In genomic region chr6:35309611-35310264, GRCh38 we compare ENCODE assay signal across 17 cellular contexts. TPM values are rescaled to one million over a fixed set of nuclear protein-coding genes. Genes with fewer than 3 reads are reported as not detected.
DNase-seq lines count a peak whose midpoint lies in the region; ATAC-seq, FAIRE-seq and TF ChIP-seq lines count a peak whose summit lies in the region.
"Had no signal": no experiment of that assay in that cellular context is flagged by ENCODE, and none has a peak within 500 bp of the region (broad histone marks: within the 10 kb centered on the region; RNA-seq: fewer than 3 reads in every experiment).

No MANE protein-coding gene starts in this region.

- CTCF ChIA-PET in GM12878 (lab: Yijun Ruan, JAX) = interaction anchor here (0.7 to 1.7 kb wide), 5 partner anchors 12 to 156 kb away, joined by 3 to 7 read pairs (median 3); no protein-coding TSS in a partner anchor

- no peak for ATAC-seq in GM12878
- ATAC-seq in omental fat pad (ENCODE audit: low FRiP score) = no peak
- ATAC-seq in HG03175 (IDR thresholded peaks at IDR 0.05; ENCODE audit: unreplicated experiment) = no peak
- ATAC-seq in mucosa of descending colon = no peak
- ATAC-seq: sciatic nerve had no signal

- H4K91ac ChIP-seq in neuronal stem cell (ENCODE audit: low read depth, low read length, poor library complexity) = no peak overlapping the region

- H3K36me3 Mint-ChIP-seq in T-helper 2 cell treated with Interferon-gamma antibody and Interleukin-4, amounts not matched to agents 5 μg/mL and 100 μg/mL, for 36 hours (ENCODE audit: low read depth) = peaks cover 71% of the 10 kb centered on the region

- POLR2A ChIA-PET in GM12878 (lab: Charles Lee) = interaction anchor here (0.6 to 2.2 kb wide), 5 partner anchors 9 to 21 kb away, joined by 3 to 7 read pairs (median 3); partner anchors contain the start of gene DEF6

- no peak overlapping the region for H2BK15ac ChIP-seq in neuronal stem cell (ENCODE audit: low read length)

- no peak overlapping the region for H2BK5ac ChIP-seq in neuronal stem cell (ENCODE audit: low read length)

- H3K4ac ChIP-seq in neuronal stem cell (ENCODE audit: low read length) = no peak overlapping the region

- in situ Hi-C loops in GM12878 (cut with MboI) = no loop called here

- H2BK120ac ChIP-seq in neuronal stem cell (ENCODE audit: low read depth, low read length) = peak overlapping the region; percentile 16

- DNase-seq in T-helper 2 cell treated with Interferon-gamma antibody and Interleukin-4, amounts not matched to agents 5 μg/mL and 100 μg/mL, for 36 hours (ENCODE audit: low spot score) = no peak
- DNase-seq in T-helper 2 cell (no peak), Peyer's patch (peak in 1 of 3 donors; percentile 44), GM12878 (ENCODE audit: low read depth, low spot score) (no peak), neuronal stem cell (ENCODE audit: low spot score) (no peak), omental fat pad (ENCODE audit: low spot score) (no peak), mucosa of descending colon (no peak)
- DNase-seq: 8988T, amniotic stem cell, HCEC 1CT, NCI-H187 treated with DMSO at 0.1 percent for 48 hours, upper lobe of left lung had no signal

- peak overlapping the region; percentile 8 for H3K23ac ChIP-seq in neuronal stem cell (ENCODE audit: low read depth, low read length, poor library complexity)

- H3K4me2 ChIP-seq in GM12878 (ENCODE audit: control insufficient read depth, insufficient read depth) (no peak overlapping the region), neuronal stem cell (ENCODE audit: insufficient read depth, low read length, poor library complexity, severe bottlenecking) (no peak overlapping the region)

- FAIRE-seq in GM12878 (lab: Jason Lieb, UNC) = no peak
- FAIRE-seq: GM12891, TTC549 had no signal

- H3K27me3 ChIP-seq in Peyer's patch (no peaks in the 10 kb centered on the region), GM12878 (replicated peaks in 1 of 2; ENCODE audit: control insufficient read depth in 2 of 2, insufficient read depth in 2 of 2, low read length in 1 of 2) (no peaks in the 10 kb centered on the region), neuronal stem cell (ENCODE audit: control insufficient read depth in 3 of 3, insufficient read depth in 3 of 3, low read depth in 1 of 3, low read length in 3 of 3) (peaks cover 0 to 17% (median 0%) of the 10 kb centered on the region in 3 experiments)
- H3K27me3 ChIP-seq: upper lobe of left lung had no signal

- peaks cover 68% of the 10 kb centered on the region for H3K4me1 Mint-ChIP-seq in T-helper 2 cell treated with Interferon-gamma antibody and Interleukin-4, amounts not matched to agents 5 μg/mL and 100 μg/mL, for 36 hours (ENCODE audit: low read depth)

- no peak for TF ChIP-seq POLR2A in Peyer's patch (IDR thresholded peaks at IDR 0.05)
- TF ChIP-seq POLR2A in GM12878 (IDR thresholded peaks at IDR 0.05; ENCODE audit: low read depth, low read length) = peak; percentile 14

- no peak overlapping the region for H3K9ac ChIP-seq in GM12878 (ENCODE audit: control insufficient read depth, insufficient read depth, low read length)
- H3K9ac ChIP-seq in neuronal stem cell (ENCODE audit: low read depth, low read length, poor library complexity) = no peak overlapping the region

- no peak overlapping the region for H2AK5ac ChIP-seq in neuronal stem cell (ENCODE audit: low read depth, low read length)

- H3K79me2 ChIP-seq in GM12878 (ENCODE audit: control insufficient read depth, insufficient read depth, low read length) = peaks cover 3% of the 10 kb centered on the region; the same call in 1 of the 2 replicates

- peak overlapping the region; percentile 70 to 84 (median 79) for H3K27ac ChIP-seq in Peyer's patch
- peak overlapping the region; percentile 23; the same call in 1 of the 2 replicates for H3K27ac ChIP-seq in GM12878 (ENCODE audit: control insufficient read depth, insufficient read depth)
- no peak overlapping the region for H3K27ac ChIP-seq in neuronal stem cell (replicated peaks; ENCODE audit: low read length)

- no peak overlapping the region for H3K14ac ChIP-seq in neuronal stem cell (ENCODE audit: low read length)

- H3K4me3 Mint-ChIP-seq in T-helper 2 cell treated with Interferon-gamma antibody and Interleukin-4, amounts not matched to agents 5 μg/mL and 100 μg/mL, for 36 hours = peak overlapping the region; percentile 73

- no peaks in the 10 kb centered on the region for H4K20me1 ChIP-seq in GM12878 (ENCODE audit: control insufficient read depth, insufficient read depth)

- no peaks in the 10 kb centered on the region for H3K9me3 Mint-ChIP-seq in T-helper 2 cell treated with Interferon-gamma antibody and Interleukin-4, amounts not matched to agents 5 μg/mL and 100 μg/mL, for 36 hours

- H4K8ac ChIP-seq in neuronal stem cell (ENCODE audit: low read depth, low read length) = no peak overlapping the region

- 94% methylated on average over 9 of the region's 9 CpGs for WGBS in GM12878 (ENCODE audit: insufficient coverage, insufficient replicate concordance, low lambda C conversion rate, missing lambda C conversion rate)
- WGBS in neuronal stem cell (ENCODE audit: extremely low coverage in 2 of 2, insufficient read length in 2 of 2, insufficient replicate concordance in 1 of 2), 2 donors = no CpG with 5 or more reads among the region's 9 CpGs

- H2BK12ac ChIP-seq in neuronal stem cell (ENCODE audit: low read length) = no peak overlapping the region

- H3K36me3 ChIP-seq in Peyer's patch (peaks cover 0 to 5% (median 0%) of the 10 kb centered on the region in 3 donors), GM12878 (ENCODE audit: control insufficient read depth in 2 of 2, insufficient read depth in 2 of 2, low read length in 1 of 2) (peaks cover 2 to 9% of the 10 kb centered on the region in 2 experiments; a peak in 2 of 4 replicates), neuronal stem cell (replicated peaks in 1 of 2; ENCODE audit: control insufficient read depth in 2 of 2, insufficient read depth in 2 of 2, low read length in 2 of 2) (no peaks in the 10 kb centered on the region), mucosa of descending colon (ENCODE audit: low read depth) (no peaks in the 10 kb centered on the region)
- H3K36me3 ChIP-seq: upper lobe of left lung had no signal

- intact Hi-C loops in GM12878 (cut with micrococcal nuclease; ENCODE audit: unreplicated experiment) = no loop called here
- intact Hi-C loops in mucosa of descending colon (cut with DNase I, micrococcal nuclease) = no loop called here

- peak overlapping the region; percentile 95 for H3K27ac Mint-ChIP-seq in T-helper 2 cell treated with Interferon-gamma antibody and Interleukin-4, amounts not matched to agents 5 μg/mL and 100 μg/mL, for 36 hours

- peaks cover 0 to 20% (median 14%) of the 10 kb centered on the region in 4 donors for H3K4me1 ChIP-seq in Peyer's patch
- peaks cover 19% of the 10 kb centered on the region for H3K4me1 ChIP-seq in GM12878 (ENCODE audit: control insufficient read depth, insufficient read depth, low read length)
- peaks cover 0 to 3% of the 10 kb centered on the region in 2 donors for H3K4me1 ChIP-seq in neuronal stem cell (ENCODE audit: control insufficient read depth in 2 of 2, insufficient read depth in 1 of 2, low read depth in 1 of 2, low read length in 2 of 2)
- no peaks in the 10 kb centered on the region for H3K4me1 ChIP-seq in mucosa of descending colon (ENCODE audit: low read depth)

- no peaks in the 10 kb centered on the region for H3K79me1 ChIP-seq in neuronal stem cell (ENCODE audit: low read depth, low read length)

- SMC1A ChIA-PET in GM12878 (lab: Charles Lee; ENCODE audit: uncharacterized antibody, unreplicated experiment) = interaction anchor here (0.7 to 1.6 kb wide), 2 partner anchors 92 to 140 kb away, joined by 3 to 5 read pairs; no protein-coding TSS in a partner anchor

- BruUV-seq in GM12878 (replicated peaks; lab: Mats Ljungman, UMichigan) = no TSS peak

- H3K18ac ChIP-seq in neuronal stem cell (ENCODE audit: low read length) = peak overlapping the region; percentile 45

- H3K9me3 ChIP-seq in Peyer's patch (no peaks in the 10 kb centered on the region), GM12878 (replicated peaks; ENCODE audit: control insufficient read depth, insufficient read depth, low read length) (no peaks in the 10 kb centered on the region), neuronal stem cell (replicated peaks in 1 of 2; ENCODE audit: control insufficient read depth in 2 of 2, insufficient read depth in 1 of 2, low read depth in 1 of 2, low read length in 2 of 2) (no peaks in the 10 kb centered on the region), mucosa of descending colon (no peaks in the 10 kb centered on the region)
- H3K9me3 ChIP-seq: upper lobe of left lung had no signal

- TF ChIP-seq EP300 in GM12878 (IDR thresholded peaks at IDR 0.05; ENCODE audit: borderline replicate concordance in 1 of 2, control insufficient read depth in 1 of 2, low read depth in 2 of 2, low read length in 2 of 2) = no peak

- TF ChIP-seq CTCF in Peyer's patch (IDR thresholded peaks at IDR 0.05) (no peak), GM12878 (IDR thresholded peaks at IDR 0.05 in 2 of 3, conservative IDR thresholded peaks at IDR 0.05 in 1 of 3; ENCODE audit: control insufficient read depth in 2 of 3, extremely low read depth in 1 of 3, insufficient read depth in 1 of 3, low read depth in 3 of 3, low read length in 3 of 3) (no peak), omental fat pad (IDR thresholded peaks at IDR 0.05) (no peak), mucosa of descending colon (IDR thresholded peaks at IDR 0.05) (no peak)

- TF ChIP-seq RAD21 in GM12878 (IDR thresholded peaks at IDR 0.05; ENCODE audit: insufficient read depth, low read depth, low read length) = no peak

- H3K27me3 Mint-ChIP-seq in T-helper 2 cell treated with Interferon-gamma antibody and Interleukin-4, amounts not matched to agents 5 μg/mL and 100 μg/mL, for 36 hours (ENCODE audit: low read depth) = no peaks in the 10 kb centered on the region

- H2AFZ ChIP-seq in GM12878 (ENCODE audit: control insufficient read depth, low read depth, low read length) (no peak overlapping the region), neuronal stem cell (ENCODE audit: low read length) (no peak overlapping the region)

- H3K4me3 ChIP-seq in Peyer's patch (no peak overlapping the region), GM12878 (no peak overlapping the region), neuronal stem cell (ENCODE audit: low read length in 2 of 2) (no peak overlapping the region), mucosa of descending colon (no peak overlapping the region)
- H3K4me3 ChIP-seq: lung, upper lobe of left lung had no signal

- RAD21 ChIA-PET in GM12878 (lab: Charles Lee; ENCODE audit: unreplicated experiment) = interaction anchor here (0.6 to 1.1 kb wide), 3 partner anchors 15 to 1455 kb away, joined by 3 read pairs; no protein-coding TSS in a partner anchor

RNA-seq across cellular contexts. Expression of gene DEF6, which starts 12.1 kb away (rescaled TPM):
- total RNA-seq in Peyer's patch = 10 to 100 TPM; 11.0 to 85.8 (median 21.5) TPM
- 29.5 and 31.1 TPM in 2 replicates for total RNA-seq in GM12878 (2013; cell fraction: nucleolus; rRNA removed)
- 51.1 and 55.3 TPM in 2 replicates for total RNA-seq in GM12878 (2014; rRNA removed)
- 26.9 and 29.3 TPM in 2 replicates for total RNA-seq in GM12878 (2014; rRNA removed; fragmentation: Illumina TruSeq; extraction: Trizol)
- 58.1 and 66.3 TPM in 2 replicates for total RNA-seq in GM12878 (2021)
- 14.7 TPM for polyA plus RNA-seq in GM12878 (2011; ENCODE audit: low read depth)
- polyA plus RNA-seq in GM12878 (2011; rRNA removed) = 26.1 and 42.3 TPM in 2 replicates
- polyA plus RNA-seq in GM12878 (2011; cell fraction: cytosol; rRNA removed) = 52.1 and 69.4 TPM in 2 replicates
- 108 and 140 TPM in 2 replicates for polyA plus RNA-seq in GM12878 (2011; cell fraction: nucleus; rRNA removed)
- polyA plus RNA-seq in GM12878 (2012) = 35.5 and 37.3 TPM in 2 replicates
- polyA plus RNA-seq in GM12878 (2014; fragmentation: Illumina TruSeq; extraction: Trizol) = 9.3 and 21.6 TPM in 2 replicates
- polyA plus RNA-seq in GM12878 (2014; fragmentation: Nextera tagmentation; extraction: Ambion mirVana) = 1 to 10 TPM; 3.3 to 5.1 TPM
- 59.8 and 72.1 TPM in 2 replicates for polyA plus RNA-seq in GM12878 (2014; rRNA removed)
- polyA plus RNA-seq in GM12878 (2016; fragmentation: Nextera tagmentation; extraction: Ambion mirVana) = 10 to 100 TPM; 59.9 to 69.5 TPM
- polyA minus RNA-seq in GM12878 (2011; rRNA and poly(A)+ RNA removed) = 34.4 and 55.3 TPM in 2 replicates
- 20.3 and 20.8 TPM in 2 replicates for polyA minus RNA-seq in GM12878 (2011; cell fraction: cytosol; rRNA and poly(A)+ RNA removed)
- polyA minus RNA-seq in GM12878 (2011; cell fraction: nucleus; rRNA and poly(A)+ RNA removed) = 24.4 and 32.3 TPM in 2 replicates
- polyA plus RNA-seq in neuronal stem cell (2013, experiment 1 of 2) = 0.50 TPM
- polyA plus RNA-seq in neuronal stem cell (2013, experiment 2 of 2) = 0.62 TPM
- total RNA-seq in omental fat pad = 10 to 100 TPM in 2 of 4 donors, 1 to 10 TPM in 2; 6.6 to 17.4 (median 9.3) TPM
- total RNA-seq in mucosa of descending colon = 10 to 100 TPM in 2 of 3 donors, 1 to 10 TPM in 1; 7.4 to 15.1 (median 13.7) TPM

RNA-seq across cellular contexts. Expression of gene PPARD, which starts 32.6 kb away (rescaled TPM):
- total RNA-seq in Peyer's patch (10 to 100 TPM; 24.8 to 67.9 (median 45.4) TPM), GM12878 (2014; rRNA removed) (4.5 and 4.9 TPM in 2 replicates), GM12878 (2014; rRNA removed; fragmentation: Illumina TruSeq; extraction: Trizol) (2.8 and 3.2 TPM in 2 replicates), GM12878 (2021) (12.2 and 12.3 TPM in 2 replicates), omental fat pad (10 to 100 TPM in 3 of 4 donors, 1 to 10 TPM in 1; 6.4 to 37.6 (median 14.3) TPM), mucosa of descending colon (10 to 100 TPM; 44.4 to 66.7 (median 65.6) TPM)
- 6.0 and 6.6 TPM in 2 replicates for total RNA-seq in GM12878 (2013; cell fraction: nucleolus; rRNA removed)
- 3.6 TPM for polyA plus RNA-seq in GM12878 (2011; ENCODE audit: low read depth)
- polyA plus RNA-seq in GM12878 (2011; rRNA removed) (3.3 and 5.7 TPM in 2 replicates), GM12878 (2014; fragmentation: Illumina TruSeq; extraction: Trizol) (3.1 and 7.9 TPM in 2 replicates), GM12878 (2014; fragmentation: Nextera tagmentation; extraction: Ambion mirVana) (under 1 TPM; 0.05 to 0.38 TPM), GM12878 (2014; rRNA removed) (12.6 and 14.5 TPM in 2 replicates), GM12878 (2016; fragmentation: Nextera tagmentation; extraction: Ambion mirVana) (1 to 10 TPM; 7.7 to 8.6 TPM)
- 7.8 and 10.6 TPM in 2 replicates for polyA plus RNA-seq in GM12878 (2011; cell fraction: cytosol; rRNA removed)
- 15.9 and 17.3 TPM in 2 replicates for polyA plus RNA-seq in GM12878 (2011; cell fraction: nucleus; rRNA removed)
- polyA plus RNA-seq in GM12878 (2012) = 6.9 and 8.9 TPM in 2 replicates
- 4.5 and 7.5 TPM in 2 replicates for polyA minus RNA-seq in GM12878 (2011; rRNA and poly(A)+ RNA removed)
- 3.2 and 3.7 TPM in 2 replicates for polyA minus RNA-seq in GM12878 (2011; cell fraction: cytosol; rRNA and poly(A)+ RNA removed)
- polyA minus RNA-seq in GM12878 (2011; cell fraction: nucleus; rRNA and poly(A)+ RNA removed) = 2.3 and 3.5 TPM in 2 replicates
- 14.9 TPM for polyA plus RNA-seq in neuronal stem cell (2013, experiment 1 of 2)
- 15.0 TPM for polyA plus RNA-seq in neuronal stem cell (2013, experiment 2 of 2)

RNA-seq across cellular contexts. Expression of gene ZNF76, which starts 50.2 kb away (rescaled TPM):
- total RNA-seq in Peyer's patch (100 to 1,000 TPM in 1 of 4 donors, 10 to 100 TPM in 3; 26.3 to 182 (median 54.8) TPM), GM12878 (2014; rRNA removed) (23.1 and 29.5 TPM in 2 replicates), GM12878 (2014; rRNA removed; fragmentation: Illumina TruSeq; extraction: Trizol) (12.4 and 13.5 TPM in 2 replicates), GM12878 (2021) (29.3 and 35.8 TPM in 2 replicates), omental fat pad (10 to 100 TPM; 27.7 to 53.5 (median 33.6) TPM), mucosa of descending colon (10 to 100 TPM; 33.2 to 42.6 (median 36.2) TPM)
- total RNA-seq in GM12878 (2013; cell fraction: nucleolus; rRNA removed) = 66.2 and 84.5 TPM in 2 replicates
- polyA plus RNA-seq in GM12878 (2011; ENCODE audit: low read depth) = 12.0 TPM
- polyA plus RNA-seq in GM12878 (2011; rRNA removed) (16.1 and 25.9 TPM in 2 replicates), GM12878 (2014; fragmentation: Illumina TruSeq; extraction: Trizol) (19.9 and 23.5 TPM in 2 replicates), GM12878 (2014; fragmentation: Nextera tagmentation; extraction: Ambion mirVana) (1 to 10 TPM; 2.8 to 3.1 TPM), GM12878 (2014; rRNA removed) (40.5 and 41.0 TPM in 2 replicates), GM12878 (2016; fragmentation: Nextera tagmentation; extraction: Ambion mirVana) (10 to 100 TPM; 23.7 to 25.8 TPM)
- 21.1 and 27.7 TPM in 2 replicates for polyA plus RNA-seq in GM12878 (2011; cell fraction: cytosol; rRNA removed)
- 166 and 175 TPM in 2 replicates for polyA plus RNA-seq in GM12878 (2011; cell fraction: nucleus; rRNA removed)
- polyA plus RNA-seq in GM12878 (2012) = 25.4 and 32.4 TPM in 2 replicates
- 37.5 and 38.8 TPM in 2 replicates for polyA minus RNA-seq in GM12878 (2011; rRNA and poly(A)+ RNA removed)
- 6.4 and 6.7 TPM in 2 replicates for polyA minus RNA-seq in GM12878 (2011; cell fraction: cytosol; rRNA and poly(A)+ RNA removed)
- polyA minus RNA-seq in GM12878 (2011; cell fraction: nucleus; rRNA and poly(A)+ RNA removed) = 23.8 and 29.1 TPM in 2 replicates
- polyA plus RNA-seq in neuronal stem cell (2013, experiment 1 of 2) = 22.2 TPM
- polyA plus RNA-seq in neuronal stem cell (2013, experiment 2 of 2) = 22.2 TPM
